ENCODE assay signal across 21 cellular contexts in the genomic region with DNA sequence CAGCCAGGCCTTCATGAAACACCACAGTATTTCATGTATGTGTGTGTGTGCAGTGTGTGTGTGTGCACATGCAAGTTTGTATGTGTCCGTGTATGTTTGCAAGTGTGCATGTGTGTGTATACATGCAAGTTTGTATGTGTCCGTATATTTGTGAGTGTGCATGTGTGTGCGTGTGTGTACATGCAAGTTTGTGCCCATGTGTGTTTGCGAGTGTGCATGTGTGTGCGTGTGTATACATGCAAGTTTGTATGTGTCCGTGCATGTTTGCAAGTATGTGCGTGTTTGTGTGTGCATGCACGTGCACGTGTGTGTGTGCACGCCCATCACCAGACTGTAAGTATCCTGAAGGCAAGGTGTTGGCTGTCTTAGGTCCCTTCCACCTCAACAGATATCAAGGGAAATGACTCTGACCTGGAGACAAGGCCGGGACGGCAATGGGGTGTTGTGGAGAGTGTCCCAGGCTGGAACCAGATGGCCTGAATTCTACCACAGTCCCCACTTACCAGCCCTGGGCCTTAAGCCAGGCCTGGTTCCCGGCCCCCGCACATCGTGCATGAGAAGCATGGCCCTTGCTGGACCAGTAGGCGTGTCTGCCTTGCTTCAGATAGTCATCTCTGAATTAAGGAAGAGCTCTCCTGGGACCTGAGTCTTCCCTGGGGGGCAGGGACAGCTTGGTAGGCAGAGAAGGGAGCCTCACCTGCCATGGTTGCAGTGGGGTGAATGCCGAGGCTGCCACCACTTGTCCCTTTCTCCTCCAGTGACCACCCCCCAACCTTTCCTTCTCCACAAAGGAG.
DNase-seq lines count a peak whose midpoint lies in the region; ATAC-seq, FAIRE-seq and TF ChIP-seq lines count a peak whose summit lies in the region.
"Had no signal": no experiment of that assay in that cellular context is flagged by ENCODE, and none has a peak within 500 bp of the region (broad histone marks: within the 10 kb centered on the region; RNA-seq: fewer than 3 reads in every experiment).

No MANE protein-coding gene starts in this region.

- no peak for TF ChIP-seq RAD21 in GM12878 (IDR thresholded peaks at IDR 0.05; ENCODE audit: insufficient read depth, low read depth, low read length)

- H2BK12ac ChIP-seq in neuronal stem cell (ENCODE audit: low read length), result no peak overlapping the region

- H3K18ac ChIP-seq in neuronal stem cell (ENCODE audit: low read length), result no peak overlapping the region

- H3K79me2 ChIP-seq in GM12878 (ENCODE audit: control insufficient read depth, insufficient read depth, low read length), result no peaks in the 10 kb centered on the region

- peaks cover 2% of the 10 kb centered on the region for H3K79me1 ChIP-seq in neuronal stem cell (ENCODE audit: low read depth, low read length)

- H3K27ac ChIP-seq in GM12878 (ENCODE audit: control insufficient read depth, insufficient read depth) (no peak overlapping the region), neuronal stem cell (replicated peaks; ENCODE audit: low read length) (no peak overlapping the region), vagina (no peak overlapping the region)
- H3K27ac ChIP-seq: 22Rv1, GM23248 had no signal

- H4K8ac ChIP-seq in neuronal stem cell (ENCODE audit: low read depth, low read length), result no peak overlapping the region

- no peak overlapping the region for H3K4me3 Mint-ChIP-seq in chondrocyte (ENCODE audit: unreplicated experiment)
- H3K4me3 Mint-ChIP-seq: CD4-positive, CD25-positive, alpha-beta regulatory T cell had no signal

- no peak for ATAC-seq in Right ventricle myocardium superior (ENCODE audit: poor library complexity)
- no peak for ATAC-seq in Right ventricle myocardium inferior
- ATAC-seq in GM12878, result no peak

- no peak overlapping the region for H3K27ac Mint-ChIP-seq in chondrocyte (ENCODE audit: unreplicated experiment)

- no peak overlapping the region for H3K9ac ChIP-seq in GM12878 (ENCODE audit: control insufficient read depth, insufficient read depth, low read length)
- H3K9ac ChIP-seq in neuronal stem cell (ENCODE audit: low read depth, low read length, poor library complexity), result no peak overlapping the region
- H3K9ac ChIP-seq: GM23248 had no signal

- H4K91ac ChIP-seq in neuronal stem cell (ENCODE audit: low read depth, low read length, poor library complexity), result no peak overlapping the region

- no peak overlapping the region for H2BK120ac ChIP-seq in neuronal stem cell (ENCODE audit: low read depth, low read length)

- SMC1A ChIA-PET in GM12878 (lab: Charles Lee; ENCODE audit: uncharacterized antibody, unreplicated experiment), result no interaction called here

- TF ChIP-seq POLR2A in GM12892 (IDR thresholded peaks at IDR 0.05; ENCODE audit: low read depth, low read length) (no peak), GM12878 (IDR thresholded peaks at IDR 0.05; ENCODE audit: low read depth, low read length) (no peak), vagina (IDR thresholded peaks at IDR 0.05) (no peak)

- no peaks in the 10 kb centered on the region for H3K9me3 Mint-ChIP-seq in chondrocyte (ENCODE audit: low read depth)

- no peaks in the 10 kb centered on the region for H3K27me3 Mint-ChIP-seq in chondrocyte (ENCODE audit: low read depth)
- H3K27me3 Mint-ChIP-seq: CD4-positive, CD25-positive, alpha-beta regulatory T cell had no signal

- POLR2A ChIA-PET in GM12878 (lab: Charles Lee), result no interaction called here

- 0 out of 2 replicates have a peak, but pooled peaks cover 3% of the 10 kb centered on the region for H4K20me1 ChIP-seq in GM12878 (ENCODE audit: control insufficient read depth, insufficient read depth)

- H2AFZ ChIP-seq in GM12878 (ENCODE audit: control insufficient read depth, low read depth, low read length) (no peak overlapping the region), neuronal stem cell (ENCODE audit: low read length) (no peak overlapping the region)
- H2AFZ ChIP-seq: GM23248 had no signal

- no peak overlapping the region for H2BK15ac ChIP-seq in neuronal stem cell (ENCODE audit: low read length)

- CTCF ChIA-PET in GM12878 (lab: Yijun Ruan, JAX), result interaction anchor here (1.2 kb wide), 1 partner anchor 8 kb away, joined by 3 read pairs; no protein-coding TSS in a partner anchor

- H3K9me3 ChIP-seq in GM12878 (replicated peaks; ENCODE audit: control insufficient read depth, insufficient read depth, low read length) (peaks cover 4% of the 10 kb centered on the region; the same call in 1 of the 3 replicates), neuronal stem cell (replicated peaks in 1 of 2; ENCODE audit: control insufficient read depth in 2 of 2, insufficient read depth in 1 of 2, low read depth in 1 of 2, low read length in 2 of 2) (peaks cover 3 to 15% of the 10 kb centered on the region in 2 donors), vagina (no peaks in the 10 kb centered on the region)

- no peak overlapping the region for H2AK5ac ChIP-seq in neuronal stem cell (ENCODE audit: low read depth, low read length)

- DNase-seq in Right ventricle myocardium superior (peak; percentile 28), Right ventricle myocardium inferior (ENCODE audit: missing footprints) (no peak), GM12892 (ENCODE audit: insufficient read length) (no peak), GM12878 (ENCODE audit: low read depth, low spot score) (no peak), neuronal stem cell (ENCODE audit: low spot score) (no peak), chondrocyte (ENCODE audit: low spot score) (no peak), KG1 (lab: John Stamatoyannopoulos, UW) (no peak), vagina (ENCODE audit: extremely low spot score in 2 of 2) (no peak)
- DNase-seq: CD4-positive, CD25-positive, alpha-beta regulatory T cell; COR-L47; DMS 273 treated with DMSO at 0.1 percent for 48 hours; GDM1; GM23248; HCEC 1CT; KBM-7; NCI-H1105 treated with DMSO at 0.1 percent for 48 hours; NCI-H1694; NCI-H748 treated with DMSO at 0.1 percent for 48 hours; NK-92 treated with Interleukin-12 subunit alpha and Interleukin-12 subunit beta, amount 100 ng/mL, for 24 hours had no signal

- H3K14ac ChIP-seq in neuronal stem cell (ENCODE audit: low read length), result peak overlapping the region; percentile 43

- no peak overlapping the region for H3K4ac ChIP-seq in neuronal stem cell (ENCODE audit: low read length)

- TF ChIP-seq EP300 in GM12878 (IDR thresholded peaks at IDR 0.05; ENCODE audit: borderline replicate concordance in 1 of 2, control insufficient read depth in 1 of 2, low read depth in 2 of 2, low read length in 2 of 2), result no peak

- H3K36me3 Mint-ChIP-seq in chondrocyte (ENCODE audit: low read depth), result peaks cover 2% of the 10 kb centered on the region

- H3K27me3 ChIP-seq in GM12878 (replicated peaks in 1 of 2; ENCODE audit: control insufficient read depth in 2 of 2, insufficient read depth in 2 of 2, low read length in 1 of 2), result no peaks in the 10 kb centered on the region
- H3K27me3 ChIP-seq in neuronal stem cell (ENCODE audit: control insufficient read depth in 3 of 3, insufficient read depth in 3 of 3, low read depth in 1 of 3, low read length in 3 of 3), result no peaks in the 10 kb centered on the region
- H3K27me3 ChIP-seq in vagina, result no peaks in the 10 kb centered on the region

- H3K4me1 ChIP-seq in GM12878 (ENCODE audit: control insufficient read depth, insufficient read depth, low read length), result no peaks in the 10 kb centered on the region
- H3K4me1 ChIP-seq in neuronal stem cell (ENCODE audit: control insufficient read depth in 2 of 2, insufficient read depth in 1 of 2, low read depth in 1 of 2, low read length in 2 of 2), result peaks cover 0 to 8% of the 10 kb centered on the region in 2 donors
- H3K4me1 ChIP-seq in vagina, result peaks cover 26% of the 10 kb centered on the region

- H3K4me1 Mint-ChIP-seq in chondrocyte (ENCODE audit: low read depth), result peaks cover 12% of the 10 kb centered on the region

- no peak for TF ChIP-seq CTCF in GM12878 (IDR thresholded peaks at IDR 0.05 in 2 of 3, conservative IDR thresholded peaks at IDR 0.05 in 1 of 3; ENCODE audit: control insufficient read depth in 2 of 3, extremely low read depth in 1 of 3, insufficient read depth in 1 of 3, low read depth in 3 of 3, low read length in 3 of 3)
- no peak for TF ChIP-seq CTCF in chondrocyte (IDR thresholded peaks at IDR 0.05)
- TF ChIP-seq CTCF in vagina (IDR thresholded peaks at IDR 0.05), result no peak

- H3K4me2 ChIP-seq in GM12878 (ENCODE audit: control insufficient read depth, insufficient read depth) (no peak overlapping the region), neuronal stem cell (ENCODE audit: insufficient read depth, low read length, poor library complexity, severe bottlenecking) (no peak overlapping the region)

- 93% methylated on average over 17 of the region's 17 CpGs for WGBS in GM12878 (ENCODE audit: insufficient coverage, insufficient replicate concordance, low lambda C conversion rate, missing lambda C conversion rate)
- WGBS in neuronal stem cell (ENCODE audit: extremely low coverage in 2 of 2, insufficient read length in 2 of 2, insufficient replicate concordance in 1 of 2), 2 donors, result no CpG with 5 or more reads among the region's 17 CpGs

- H3K23ac ChIP-seq in neuronal stem cell (ENCODE audit: low read depth, low read length, poor library complexity), result peak overlapping the region; percentile 15

- no peak overlapping the region for H2BK5ac ChIP-seq in neuronal stem cell (ENCODE audit: low read length)

- peaks cover 10 to 15% of the 10 kb centered on the region in 2 experiments; a peak in 3 of 4 replicates for H3K36me3 ChIP-seq in GM12878 (ENCODE audit: control insufficient read depth in 2 of 2, insufficient read depth in 2 of 2, low read length in 1 of 2)
- H3K36me3 ChIP-seq in neuronal stem cell (replicated peaks in 1 of 2; ENCODE audit: control insufficient read depth in 2 of 2, insufficient read depth in 2 of 2, low read length in 2 of 2), result peaks cover 0 to 3% of the 10 kb centered on the region in 2 donors
- no peaks in the 10 kb centered on the region for H3K36me3 ChIP-seq in vagina

- BruUV-seq in GM12878 (replicated peaks; lab: Mats Ljungman, UMichigan), result no TSS peak

- RAD21 ChIA-PET in GM12878 (lab: Charles Lee; ENCODE audit: unreplicated experiment), result no interaction called here

- FAIRE-seq in GM12892 (lab: Jason Lieb, UNC), result peak; percentile 44
- FAIRE-seq in GM12878 (lab: Jason Lieb, UNC), result no peak
- FAIRE-seq: GM18507 had no signal

- H3K4me3 ChIP-seq in GM12878 (no peak overlapping the region), neuronal stem cell (ENCODE audit: low read length in 2 of 2) (no peak overlapping the region), vagina (no peak overlapping the region)
- H3K4me3 ChIP-seq: GM23248 had no signal

- intact Hi-C loops in Right ventricle myocardium superior (cut with DNase I) (no loop called here), Right ventricle myocardium inferior (cut with DNase I) (loop anchor here (5.0 kb wide), 1 partner anchor 60 kb away; no protein-coding TSS in a partner anchor), GM12878 (cut with micrococcal nuclease; ENCODE audit: unreplicated experiment) (no loop called here), vagina (cut with DNase I) (no loop called here)

- in situ Hi-C loops in GM12878 (cut with MboI), result no loop called here
